Comparison of ENCODE assay signal across 9 cellular contexts in the genomic region with DNA sequence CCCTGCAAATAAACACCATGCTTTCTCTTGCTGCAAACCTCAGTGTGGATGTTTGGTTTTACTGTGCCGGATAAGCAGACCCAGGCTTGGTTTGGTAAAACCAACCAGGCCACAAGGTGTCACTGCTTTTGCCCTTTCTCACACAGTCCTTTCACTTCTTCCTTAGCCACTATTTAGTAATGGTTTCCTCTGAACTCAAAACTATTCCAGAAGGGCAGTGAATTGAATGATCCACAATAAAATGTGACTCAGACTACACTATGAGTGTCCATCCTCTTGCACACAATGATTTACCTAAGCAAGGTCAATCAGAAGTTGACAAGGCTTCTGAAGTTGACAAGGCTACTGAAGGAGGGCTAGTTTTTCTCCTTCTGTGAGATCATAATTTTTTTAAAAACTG.
A peak's percentile ranks its signal among the peaks of the same experiment; 100 is the strongest.
DNase-seq lines count a peak whose midpoint lies in the region; ATAC-seq and TF ChIP-seq lines count a peak whose summit lies in the region.
"Had no signal": no experiment of that assay in that cellular context is flagged by ENCODE, and none has a peak within 500 bp of the region (broad histone marks: within the 10 kb centered on the region; RNA-seq: fewer than 3 reads in every experiment).

No MANE protein-coding gene starts in this region.

- in situ Hi-C loops in Caki2 (cut with HindIII; ENCODE audit: low pct_unique_long_range_greater_than_20kb, low sequenced_read_pairs) = no loop called here

- peak; percentile 21 for TF ChIP-seq CTCF in activated CD8-positive, alpha-beta T cell treated with anti-CD3 and anti-CD28 coated beads for 36 hours (IDR thresholded peaks at IDR 0.05)

- no peak overlapping the region for H3K27ac Mint-ChIP-seq in activated CD8-positive, alpha-beta T cell treated with anti-CD3 and anti-CD28 coated beads for 36 hours
- H3K27ac Mint-ChIP-seq: activated naive CD8-positive, alpha-beta T cell had no signal

- intact Hi-C loops in activated CD8-positive, alpha-beta T cell treated with anti-CD3 and anti-CD28 coated beads for 36 hours (cut with micrococcal nuclease) = loop anchor here (5.0 kb wide), 1 partner anchor 237 kb away; no protein-coding TSS in a partner anchor

- no peaks in the 10 kb centered on the region for H3K27me3 Mint-ChIP-seq in activated CD8-positive, alpha-beta T cell treated with anti-CD3 and anti-CD28 coated beads for 36 hours
- H3K27me3 Mint-ChIP-seq: activated naive CD8-positive, alpha-beta T cell had no signal

- H3K4me3 Mint-ChIP-seq in activated CD8-positive, alpha-beta T cell treated with anti-CD3 and anti-CD28 coated beads for 36 hours = no peak overlapping the region
- H3K4me3 Mint-ChIP-seq: activated naive CD8-positive, alpha-beta T cell had no signal

- ATAC-seq in HG03095 (IDR thresholded peaks at IDR 0.05; ENCODE audit: unreplicated experiment) = peak; percentile 51
- no peak for ATAC-seq in activated CD8-positive, alpha-beta T cell treated with anti-CD3 and anti-CD28 coated beads for 36 hours
- ATAC-seq in HG03097 (IDR thresholded peaks at IDR 0.05; ENCODE audit: low FRiP score, unreplicated experiment) = no peak

- POLR2A ChIA-PET in activated CD8-positive, alpha-beta T cell treated with anti-CD3 and anti-CD28 coated beads for 36 hours (lab: Charles Lee) = no interaction called here

- H3K36me3 Mint-ChIP-seq in activated CD8-positive, alpha-beta T cell treated with anti-CD3 and anti-CD28 coated beads for 36 hours (ENCODE audit: low read depth) = no peaks in the 10 kb centered on the region
- H3K36me3 Mint-ChIP-seq: activated naive CD8-positive, alpha-beta T cell had no signal

- CTCF ChIA-PET in activated CD8-positive, alpha-beta T cell treated with anti-CD3 and anti-CD28 coated beads for 36 hours (lab: Charles Lee) = no interaction called here

- peaks cover 2% of the 10 kb centered on the region for H3K4me1 Mint-ChIP-seq in activated CD8-positive, alpha-beta T cell treated with anti-CD3 and anti-CD28 coated beads for 36 hours (ENCODE audit: low read depth)

- DNase-seq in Caki2 (ENCODE audit: low read depth) (peak; percentile 6), lung microvascular endothelial cell (ENCODE audit: low read depth in 2 of 2) (peak; percentile 42 to 57), NCI-H1694 (lab: John Stamatoyannopoulos, UW) (no peak), NCI-H2171 (lab: John Stamatoyannopoulos, UW) (no peak), NCI-H748 treated with DMSO at 0.1 percent for 48 hours (lab: John Stamatoyannopoulos, UW) (no peak)
- peak; percentile 29 for DNase-seq in activated CD8-positive, alpha-beta T cell treated with anti-CD3 and anti-CD28 coated beads for 36 hours

- H3K9me3 Mint-ChIP-seq in activated CD8-positive, alpha-beta T cell treated with anti-CD3 and anti-CD28 coated beads for 36 hours = no peaks in the 10 kb centered on the region

Comparison
In these comparisons a context has a peak if more than half of its experiments do, and no peak if none do; other contexts are left out.
1. DNase-seq: peak in Caki2 (single experiment), activated CD8-positive, alpha-beta T cell treated with anti-CD3 and anti-CD28 coated beads for 36 hours (single experiment) and lung microvascular endothelial cell (2 of 2); none in NCI-H1694 (single experiment), NCI-H2171 (single experiment) and NCI-H748 treated with DMSO at 0.1 percent for 48 hours (single experiment).